18 cellular contexts compared by ENCODE assay signal in the genomic region with DNA sequence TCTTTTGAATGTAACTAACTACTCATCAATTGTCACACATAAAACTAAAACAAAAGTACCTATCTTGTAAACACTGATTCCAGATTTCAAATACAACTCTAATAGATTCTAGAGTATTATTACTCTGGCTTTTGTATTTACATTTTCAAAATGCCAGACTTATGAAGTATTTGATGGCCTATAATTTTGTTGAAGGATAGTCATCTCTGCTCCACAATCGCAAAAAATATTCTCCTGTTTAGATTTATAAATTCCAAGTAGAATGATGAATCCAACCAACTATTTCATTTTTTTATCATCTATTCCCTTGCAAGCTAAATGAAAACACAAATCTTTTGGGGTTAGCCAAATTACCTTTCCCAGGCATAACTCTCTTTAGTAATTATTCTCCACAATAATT.
A peak's percentile ranks its signal among the peaks of the same experiment; 100 is the strongest.
DNase-seq lines count a peak whose midpoint lies in the region; ATAC-seq and TF ChIP-seq lines count a peak whose summit lies in the region.
"Had no signal": no experiment of that assay in that cellular context is flagged by ENCODE, and none has a peak within 500 bp of the region (broad histone marks: within the 10 kb centered on the region; RNA-seq: fewer than 3 reads in every experiment).

No MANE protein-coding gene starts in this region.

- DNase-seq in EL (peak; percentile 7), HCEC 1CT (peak; percentile 36), endodermal cell (no peak), hepatic stellate cell (ENCODE audit: low spot score) (peak; percentile 14), kidney glomerular epithelial cell (lab: John Stamatoyannopoulos, UW) (no peak), mesenteric fat pad (ENCODE audit: low spot score) (no peak), occipital lobe (lab: John Stamatoyannopoulos, UW) (no peak)
- DNase-seq: C1 segment of cervical spinal cord; Calu3; CD4-positive, alpha-beta memory T cell; COR-L47; DMS53; DMS79 treated with DMSO at 0.1 percent for 48 hours; GF-D8; GM23248; H7 had no signal

- no peak overlapping the region for H3K27ac ChIP-seq in endodermal cell (ENCODE audit: low read depth, low read length)
- H3K27ac ChIP-seq: GM23248 had no signal

- H3K36me3 ChIP-seq in endodermal cell (ENCODE audit: control insufficient read depth, insufficient read depth, low read length), result peaks cover 64% of the 10 kb centered on the region

- H3K9ac ChIP-seq in endodermal cell (ENCODE audit: extremely low read depth, low read length, poor library complexity, severe bottlenecking), result no peak overlapping the region
- H3K9ac ChIP-seq: GM23248 had no signal

- H3K4me3 Mint-ChIP-seq in endodermal cell, result no peak overlapping the region
- H3K4me3 Mint-ChIP-seq in activated T-helper 17 cell treated with anti-CD3 and anti-CD28 coated beads, Interleukin-2, amount 50 U/mL, for 72 hours, result no peak overlapping the region
- H3K4me3 Mint-ChIP-seq: CD4-positive, alpha-beta memory T cell had no signal

- 100% methylated on average over 1 of the region's 1 CpG; no CpG with 5 or more reads in 1 of the 2 experiments for WGBS in endodermal cell (ENCODE audit: insufficient coverage in 1 of 2, insufficient read length in 1 of 2), 2 experiments

- H3K4me1 Mint-ChIP-seq in endodermal cell, result no peaks in the 10 kb centered on the region
- peaks cover 29% of the 10 kb centered on the region for H3K4me1 Mint-ChIP-seq in activated T-helper 17 cell treated with anti-CD3 and anti-CD28 coated beads, Interleukin-2, amount 50 U/mL, for 72 hours

- H3K27me3 ChIP-seq in endodermal cell (ENCODE audit: control insufficient read depth, insufficient read depth, low read length, poor library complexity, severe bottlenecking), result no peaks in the 10 kb centered on the region

- H3K27ac Mint-ChIP-seq in endodermal cell, result no peak overlapping the region
- no peak overlapping the region for H3K27ac Mint-ChIP-seq in activated T-helper 17 cell treated with anti-CD3 and anti-CD28 coated beads, Interleukin-2, amount 50 U/mL, for 72 hours
- H3K27ac Mint-ChIP-seq: CD4-positive, alpha-beta memory T cell had no signal

- no peaks in the 10 kb centered on the region for H3K27me3 Mint-ChIP-seq in endodermal cell (ENCODE audit: insufficient read depth)
- H3K27me3 Mint-ChIP-seq in activated T-helper 17 cell treated with anti-CD3 and anti-CD28 coated beads, Interleukin-2, amount 50 U/mL, for 72 hours, result no peaks in the 10 kb centered on the region
- H3K27me3 Mint-ChIP-seq: CD4-positive, alpha-beta memory T cell had no signal

- peaks cover 79% of the 10 kb centered on the region for H3K36me3 Mint-ChIP-seq in endodermal cell (ENCODE audit: low read depth)
- H3K36me3 Mint-ChIP-seq in activated T-helper 17 cell treated with anti-CD3 and anti-CD28 coated beads, Interleukin-2, amount 50 U/mL, for 72 hours (ENCODE audit: low read depth), result peaks cover 31% of the 10 kb centered on the region

- no peak for TF ChIP-seq CTCF in endodermal cell (conservative IDR thresholded peaks at IDR 0.05)

- peaks cover 55% of the 10 kb centered on the region for H3K9me3 Mint-ChIP-seq in endodermal cell
- H3K9me3 Mint-ChIP-seq in activated T-helper 17 cell treated with anti-CD3 and anti-CD28 coated beads, Interleukin-2, amount 50 U/mL, for 72 hours, result peaks cover 3% of the 10 kb centered on the region

- H3K4me1 ChIP-seq in endodermal cell (ENCODE audit: control insufficient read depth, insufficient read depth, low read length), result no peaks in the 10 kb centered on the region

- peak overlapping the region; percentile 60 for H3K4me3 ChIP-seq in endodermal cell (ENCODE audit: low read length)
- H3K4me3 ChIP-seq: GM23248 had no signal

- H3K9me3 ChIP-seq in endodermal cell (ENCODE audit: control insufficient read depth, low read length), result peaks cover 62% of the 10 kb centered on the region

- no peak for ATAC-seq in activated T-helper 17 cell treated with anti-CD3 and anti-CD28 coated beads, Interleukin-2, amount 50 U/mL, for 72 hours (replicated peaks)
- ATAC-seq: HCT116 had no signal

Comparison
In these comparisons a context has a peak if more than half of its experiments do, and no peak if none do; other contexts are left out.
1. DNase-seq: peak in EL (single experiment), HCEC 1CT (single experiment) and hepatic stellate cell (single experiment); none in endodermal cell (single experiment), kidney glomerular epithelial cell (single experiment), mesenteric fat pad (single experiment) and occipital lobe (single experiment).